ENCODE assay signal across 6 cellular contexts in the genomic region with DNA sequence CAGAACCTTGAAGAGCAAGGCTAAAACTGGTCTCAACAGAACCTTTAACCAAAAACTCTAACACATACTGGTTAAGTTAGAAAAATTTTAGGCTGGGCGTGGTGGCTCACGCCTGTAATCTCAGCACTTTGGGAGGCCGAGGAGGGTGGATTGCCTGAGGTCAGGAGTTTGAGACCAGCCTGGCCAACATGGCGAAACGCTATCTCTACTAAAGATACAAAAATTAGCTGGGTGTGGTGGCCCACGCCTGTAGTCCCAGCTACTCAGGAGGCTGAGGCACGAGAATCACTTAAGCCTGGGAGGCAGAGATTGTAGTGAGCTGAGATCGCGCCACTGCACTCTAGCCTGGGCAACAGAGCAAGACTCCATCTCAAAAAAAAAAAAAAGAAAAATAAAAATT. TPM values are rescaled to one million over a fixed set of nuclear protein-coding genes. Genes with fewer than 3 reads are reported as not detected.
DNase-seq lines count a peak whose midpoint lies in the region; TF ChIP-seq lines count a peak whose summit lies in the region.
"Not testable (repeated sequence)": the region's sequence is repeated elsewhere in the genome, so short reads cannot be mapped to it uniquely, and the experiment has no call there.

No MANE protein-coding gene starts in this region.

- peak overlapping the region; percentile 45 for H3K4me3 ChIP-seq in Loucy (ENCODE audit: low read length, poor library complexity, severe bottlenecking)
- H3K4me3 ChIP-seq in esophagus muscularis mucosa: not testable (repeated sequence)

- 89% methylated on average over 9 of the region's 9 CpGs for WGBS in esophagus muscularis mucosa

- not testable (repeated sequence) for H3K27me3 Mint-ChIP-seq in activated CD4-positive, alpha-beta T cell treated with anti-CD3 and anti-CD28 coated beads, Interleukin-2, amount 10 ng/mL, durations not matched to agents 24 days and 14 days; activated naive CD4-positive, alpha-beta T cell treated with anti-CD3 and anti-CD28 coated beads, Interleukin-2, amount 10 ng/mL, durations not matched to agents 7 days and 5 days; osteocyte (ENCODE audit: unreplicated experiment)

- not testable (repeated sequence) for H3K9me3 ChIP-seq in Loucy (ENCODE audit: insufficient read depth, low read depth, low read length); esophagus muscularis mucosa

- peaks cover 83% of the 10 kb centered on the region for H3K36me3 Mint-ChIP-seq in activated CD4-positive, alpha-beta T cell treated with anti-CD3 and anti-CD28 coated beads, Interleukin-2, amount 10 ng/mL, durations not matched to agents 24 days and 14 days (ENCODE audit: low read depth)
- H3K36me3 Mint-ChIP-seq in activated naive CD4-positive, alpha-beta T cell treated with anti-CD3 and anti-CD28 coated beads, Interleukin-2, amount 10 ng/mL, durations not matched to agents 7 days and 5 days: peaks cover 75% of the 10 kb centered on the region
- peaks cover 35% of the 10 kb centered on the region for H3K36me3 Mint-ChIP-seq in osteocyte (ENCODE audit: unreplicated experiment)

- H3K36me3 ChIP-seq in Loucy (ENCODE audit: insufficient read depth, low read length): peaks cover 47% of the 10 kb centered on the region
- H3K36me3 ChIP-seq in esophagus muscularis mucosa: peaks cover 0 to 45% (median 33%) of the 10 kb centered on the region in 4 donors

- H3K4me1 Mint-ChIP-seq in activated CD4-positive, alpha-beta T cell treated with anti-CD3 and anti-CD28 coated beads, Interleukin-2, amount 10 ng/mL, durations not matched to agents 24 days and 14 days: peaks cover 78% of the 10 kb centered on the region
- peaks cover 78% of the 10 kb centered on the region for H3K4me1 Mint-ChIP-seq in activated naive CD4-positive, alpha-beta T cell treated with anti-CD3 and anti-CD28 coated beads, Interleukin-2, amount 10 ng/mL, durations not matched to agents 7 days and 5 days
- H3K4me1 Mint-ChIP-seq in osteocyte (ENCODE audit: unreplicated experiment): peaks cover 51% of the 10 kb centered on the region

- not testable (repeated sequence) for H3F3A ChIP-seq in Loucy (ENCODE audit: low read depth)

- not testable (repeated sequence) for DNase-seq in activated CD4-positive, alpha-beta T cell treated with anti-CD3 and anti-CD28 coated beads, Interleukin-2, amount 10 ng/mL, durations not matched to agents 24 days and 14 days; activated naive CD4-positive, alpha-beta T cell treated with anti-CD3 and anti-CD28 coated beads, Interleukin-2, amount 10 ng/mL, durations not matched to agents 7 days and 5 days; esophagus muscularis mucosa (ENCODE audit: extremely low spot score); osteocyte (ENCODE audit: extremely low spot score, unreplicated experiment)

- H3K4me1 ChIP-seq in Loucy (ENCODE audit: insufficient read depth, low read length, poor library complexity, severe bottlenecking) (peaks cover 51% of the 10 kb centered on the region), esophagus muscularis mucosa (peaks cover 84 to 97% (median 92%) of the 10 kb centered on the region in 4 donors)

- not testable (repeated sequence) for H3K9me2 ChIP-seq in Loucy (replicated peaks; ENCODE audit: low read depth, low read length)

- H3K27ac ChIP-seq in 22Rv1 (peak overlapping the region; percentile 22), esophagus muscularis mucosa (replicated peaks in 1 of 4) (peak overlapping the region; percentile 25 to 98 (median 97))

- TF ChIP-seq EP300 in esophagus muscularis mucosa (IDR thresholded peaks at IDR 0.05): not testable (repeated sequence)

- not testable (repeated sequence) for TF ChIP-seq CTCF in 22Rv1 (IDR thresholded peaks at IDR 0.05); Loucy (conservative IDR thresholded peaks at IDR 0.05; ENCODE audit: low read length); esophagus muscularis mucosa (IDR thresholded peaks at IDR 0.05); osteocyte (IDR thresholded peaks at IDR 0.05)

- CTCF ChIA-PET in activated naive CD4-positive, alpha-beta T cell treated with anti-CD3 and anti-CD28 coated beads, Interleukin-2, amount 10 ng/mL, durations not matched to agents 7 days and 5 days (lab: Charles Lee): interaction anchor here (0.9 to 2.7 kb wide), 9 partner anchors 8 to 67 kb away, joined by 3 to 15 read pairs (median 8); no protein-coding TSS in a partner anchor

- H4K20me1 ChIP-seq in Loucy (ENCODE audit: insufficient read depth, low read length, poor library complexity, severe bottlenecking): peaks cover 96% of the 10 kb centered on the region

- TF ChIP-seq POLR2A in esophagus muscularis mucosa (IDR thresholded peaks at IDR 0.05; ENCODE audit: low read depth): not testable (repeated sequence)

- peak overlapping the region; percentile 80 for H3K27ac Mint-ChIP-seq in activated CD4-positive, alpha-beta T cell treated with anti-CD3 and anti-CD28 coated beads, Interleukin-2, amount 10 ng/mL, durations not matched to agents 24 days and 14 days
- peak overlapping the region; percentile 98 for H3K27ac Mint-ChIP-seq in activated naive CD4-positive, alpha-beta T cell treated with anti-CD3 and anti-CD28 coated beads, Interleukin-2, amount 10 ng/mL, durations not matched to agents 7 days and 5 days
- peak overlapping the region; percentile 27 for H3K27ac Mint-ChIP-seq in osteocyte (ENCODE audit: unreplicated experiment)

- not testable (repeated sequence) for H2AFZ ChIP-seq in Loucy (ENCODE audit: low read length)

- intact Hi-C loops in activated CD4-positive, alpha-beta T cell treated with anti-CD3 and anti-CD28 coated beads, Interleukin-2, amount 10 ng/mL, durations not matched to agents 24 days and 14 days (cut with micrococcal nuclease): loop anchor here (10.0 kb wide), 3 partner anchors 63 to 413 kb away; a partner anchor contains a TSS
- intact Hi-C loops in esophagus muscularis mucosa (cut with DNase I): not testable (repeated sequence)

- peaks cover 100% of the 10 kb centered on the region for H3K79me2 ChIP-seq in Loucy (ENCODE audit: insufficient read depth, low read length)

- not testable (repeated sequence) for H3K27me3 ChIP-seq in Loucy (ENCODE audit: insufficient read depth, low read length, poor library complexity, severe bottlenecking); esophagus muscularis mucosa

- H3K9me3 Mint-ChIP-seq in activated CD4-positive, alpha-beta T cell treated with anti-CD3 and anti-CD28 coated beads, Interleukin-2, amount 10 ng/mL, durations not matched to agents 24 days and 14 days; activated naive CD4-positive, alpha-beta T cell treated with anti-CD3 and anti-CD28 coated beads, Interleukin-2, amount 10 ng/mL, durations not matched to agents 7 days and 5 days; osteocyte (ENCODE audit: unreplicated experiment): not testable (repeated sequence)

- H3K9ac ChIP-seq in Loucy (ENCODE audit: low read depth, low read length, poor library complexity, severe bottlenecking): not testable (repeated sequence)

- H3K4me3 Mint-ChIP-seq in activated CD4-positive, alpha-beta T cell treated with anti-CD3 and anti-CD28 coated beads, Interleukin-2, amount 10 ng/mL, durations not matched to agents 24 days and 14 days: peak overlapping the region; percentile 71
- peak overlapping the region; percentile 70 for H3K4me3 Mint-ChIP-seq in activated naive CD4-positive, alpha-beta T cell treated with anti-CD3 and anti-CD28 coated beads, Interleukin-2, amount 10 ng/mL, durations not matched to agents 7 days and 5 days
- H3K4me3 Mint-ChIP-seq in osteocyte (ENCODE audit: unreplicated experiment): not testable (repeated sequence)

- peak overlapping the region; percentile 99 for H3K4me2 ChIP-seq in Loucy (ENCODE audit: low read depth, low read length, poor library complexity, severe bottlenecking)

RNA-seq across cellular contexts. Expression of a gene that starts 6.3 kb away (rescaled TPM):
- total RNA-seq in activated CD4-positive, alpha-beta T cell treated with anti-CD3 and anti-CD28 coated beads, Interleukin-2, amount 10 ng/mL, durations not matched to agents 24 days and 14 days: 104 and 106 TPM in 2 replicates
- total RNA-seq in esophagus muscularis mucosa (100 to 1,000 TPM in 1 of 4 donors, 10 to 100 TPM in 3; 62.6 to 101 (median 80.9) TPM), osteocyte (76.7 and 82.1 TPM in 2 replicates)

RNA-seq across cellular contexts. Expression of a gene that starts 15.5 kb away (rescaled TPM):
- 16.3 and 17.4 TPM in 2 replicates for total RNA-seq in activated CD4-positive, alpha-beta T cell treated with anti-CD3 and anti-CD28 coated beads, Interleukin-2, amount 10 ng/mL, durations not matched to agents 24 days and 14 days
- total RNA-seq in esophagus muscularis mucosa (1 to 10 TPM; 4.1 to 5.3 (median 4.8) TPM), osteocyte (11.0 and 11.9 TPM in 2 replicates)

RNA-seq across cellular contexts. Expression of a gene that starts 26.6 kb away (rescaled TPM):
- 48.3 and 49.2 TPM in 2 replicates for total RNA-seq in activated CD4-positive, alpha-beta T cell treated with anti-CD3 and anti-CD28 coated beads, Interleukin-2, amount 10 ng/mL, durations not matched to agents 24 days and 14 days
- total RNA-seq in esophagus muscularis mucosa (10 to 100 TPM; 24.1 to 35.7 (median 32.4) TPM), osteocyte (16.4 and 16.9 TPM in 2 replicates)

RNA-seq across cellular contexts. Expression of a gene that starts 33.2 kb away (rescaled TPM):
- total RNA-seq in activated CD4-positive, alpha-beta T cell treated with anti-CD3 and anti-CD28 coated beads, Interleukin-2, amount 10 ng/mL, durations not matched to agents 24 days and 14 days: 80.3 and 87.0 TPM in 2 replicates
- total RNA-seq in esophagus muscularis mucosa (10 to 100 TPM; 66.4 to 89.5 (median 79.9) TPM), osteocyte (55.8 and 58.6 TPM in 2 replicates)

RNA-seq across cellular contexts. Expression of a gene that starts 43.9 kb away (rescaled TPM):
- total RNA-seq in activated CD4-positive, alpha-beta T cell treated with anti-CD3 and anti-CD28 coated beads, Interleukin-2, amount 10 ng/mL, durations not matched to agents 24 days and 14 days: 9.9 and 10.6 TPM in 2 replicates
- total RNA-seq in esophagus muscularis mucosa (1 to 10 TPM; 3.4 to 5.4 (median 3.6) TPM), osteocyte (9.4 and 9.7 TPM in 2 replicates)

Comparison
In these comparisons a context has a peak if more than half of its experiments do, and no peak if none do; other contexts are left out.
1. H3K27ac Mint-ChIP-seq: peak in every context shown above with its lines; median percentile 98 in activated naive CD4-positive, alpha-beta T cell treated with anti-CD3 and anti-CD28 coated beads, Interleukin-2, amount 10 ng/mL, durations not matched to agents 7 days and 5 days; 80 in activated CD4-positive, alpha-beta T cell treated with anti-CD3 and anti-CD28 coated beads, Interleukin-2, amount 10 ng/mL, durations not matched to agents 24 days and 14 days; 27 in osteocyte.